In the genomic region with DNA sequence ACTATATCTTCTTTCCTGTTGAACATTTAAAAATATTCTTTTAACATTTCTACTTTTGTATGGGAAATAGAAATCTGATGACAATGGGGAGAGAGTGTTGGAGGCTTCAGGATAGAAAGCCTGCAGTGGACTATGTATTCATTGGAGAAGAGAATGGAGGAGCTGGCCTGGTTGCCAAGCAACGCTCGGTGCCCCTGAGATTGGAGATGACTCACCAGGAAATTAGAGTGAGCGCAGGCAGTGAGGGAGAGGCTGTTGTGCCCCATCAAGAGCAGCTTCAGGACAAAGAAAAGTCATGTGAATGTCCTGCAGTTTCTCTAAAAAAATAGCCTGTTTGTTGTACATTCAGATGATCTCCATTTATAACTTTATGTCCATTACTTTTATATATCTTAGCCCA, we compare ENCODE assay signal across 16 cellular contexts. TPM values are rescaled to one million over a fixed set of nuclear protein-coding genes. Genes with fewer than 3 reads are reported as not detected.
DNase-seq lines count a peak whose midpoint lies in the region; ATAC-seq and TF ChIP-seq lines count a peak whose summit lies in the region.
"Had no signal": no experiment of that assay in that cellular context is flagged by ENCODE, and none has a peak within 500 bp of the region (broad histone marks: within the 10 kb centered on the region; RNA-seq: fewer than 3 reads in every experiment).

No MANE protein-coding gene starts in this region.

- 24 to 32% methylated on average over 3 of the region's 3 CpGs for WGBS in body of pancreas, 2 donors

- H3K27ac ChIP-seq in body of pancreas (no peak overlapping the region), neural cell (ENCODE audit: low read length) (peak overlapping the region; percentile 0), colonic mucosa (no peak overlapping the region)
- H3K27ac ChIP-seq: suprapubic skin had no signal

- H3K9me2 ChIP-seq in neural cell (ENCODE audit: insufficient read depth, low read length): no peaks in the 10 kb centered on the region

- H3K4me1 ChIP-seq in body of pancreas (no peaks in the 10 kb centered on the region), colonic mucosa (no peaks in the 10 kb centered on the region), mucosa of descending colon (ENCODE audit: low read depth) (no peaks in the 10 kb centered on the region)
- H3K4me1 ChIP-seq: BE2C, suprapubic skin had no signal

- no peaks in the 10 kb centered on the region for H3K79me2 ChIP-seq in neural cell (replicated peaks; ENCODE audit: insufficient read depth, low read length)

- peak; percentile 50 for DNase-seq in DMS 273 (lab: John Stamatoyannopoulos, UW; ENCODE audit: unreplicated experiment)
- peak; percentile 30 for DNase-seq in NB4 (ENCODE audit: low read depth)
- peak in 3 of 4 donors; percentile 27 to 49 (median 38) for DNase-seq in body of pancreas
- no peak for DNase-seq in COLO829 (ENCODE audit: low spot score)
- DNase-seq in colonic mucosa: no peak
- no peak for DNase-seq in activated CD4-positive, alpha-beta T cell treated with anti-CD3 and anti-CD28 coated beads, Interleukin-2, amount 50 U/mL, for 48 hours
- DNase-seq in mucosa of descending colon: no peak
- DNase-seq: activated CD8-positive, alpha-beta T cell treated with anti-CD3 and anti-CD28 coated beads, Interleukin-2, amount 10 ng/mL, durations not matched to agents 7 days and 5 days; BE2C; endodermal cell; HCEC 1CT; NCI-H2029 treated with DMSO at 0.1 percent for 48 hours had no signal

- TF ChIP-seq POLR2A in NB4 (IDR thresholded peaks at IDR 0.05; ENCODE audit: extremely low read depth, insufficient read length) (no peak), body of pancreas (IDR thresholded peaks at IDR 0.05) (no peak)

- no peak for ATAC-seq in body of pancreas
- no peak for ATAC-seq in mucosa of descending colon
- ATAC-seq: activated CD8-positive, alpha-beta T cell treated with anti-CD3 and anti-CD28 coated beads, Interleukin-2, amount 10 ng/mL, durations not matched to agents 7 days and 5 days; activated T-helper 17 cell treated with anti-CD3 and anti-CD28 coated beads, Interleukin-2, amount 50 U/mL, for 72 hours had no signal

- H3F3A ChIP-seq in neural cell (ENCODE audit: insufficient read depth, low read length, poor library complexity, severe bottlenecking): no peaks in the 10 kb centered on the region

- no peak overlapping the region for H3K4me2 ChIP-seq in neural cell (ENCODE audit: low read length)

- peaks cover 0 to 4% (median 0%) of the 10 kb centered on the region in 3 donors for H3K9me3 ChIP-seq in body of pancreas
- no peaks in the 10 kb centered on the region for H3K9me3 ChIP-seq in neural cell (ENCODE audit: low read length)
- H3K9me3 ChIP-seq in colonic mucosa: no peaks in the 10 kb centered on the region
- H3K9me3 ChIP-seq in mucosa of descending colon: peaks cover 48% of the 10 kb centered on the region
- H3K9me3 ChIP-seq: BE2C had no signal

- H3K36me3 ChIP-seq in body of pancreas (replicated peaks in 1 of 2; ENCODE audit: insufficient read depth in 1 of 2, low read depth in 2 of 2): no peaks in the 10 kb centered on the region
- H3K36me3 ChIP-seq in neural cell (ENCODE audit: insufficient read depth, low read length): no peaks in the 10 kb centered on the region
- no peaks in the 10 kb centered on the region for H3K36me3 ChIP-seq in colonic mucosa
- H3K36me3 ChIP-seq in mucosa of descending colon (ENCODE audit: low read depth): no peaks in the 10 kb centered on the region
- H3K36me3 ChIP-seq: BE2C, suprapubic skin had no signal

- no peaks in the 10 kb centered on the region for H3K27me3 ChIP-seq in body of pancreas
- no peaks in the 10 kb centered on the region for H3K27me3 ChIP-seq in neural cell (ENCODE audit: insufficient read depth, low read depth, low read length)
- no peaks in the 10 kb centered on the region for H3K27me3 ChIP-seq in colonic mucosa
- H3K27me3 ChIP-seq: BE2C, suprapubic skin had no signal

- H2AFZ ChIP-seq in neural cell (ENCODE audit: low read depth, low read length): no peak overlapping the region

- TF ChIP-seq CTCF in NB4 (IDR thresholded peaks at IDR 0.05; ENCODE audit: low read depth, low read length) (no peak), body of pancreas (IDR thresholded peaks at IDR 0.05) (no peak), neural cell (IDR thresholded peaks at IDR 0.05; ENCODE audit: poor library complexity, severe bottlenecking) (no peak), colonic mucosa (IDR thresholded peaks at IDR 0.05) (no peak), mucosa of descending colon (IDR thresholded peaks at IDR 0.05) (no peak)

- no peak overlapping the region for H3K4me3 ChIP-seq in NB4 (ENCODE audit: low read depth, low read length)
- H3K4me3 ChIP-seq in body of pancreas: no peak overlapping the region
- H3K4me3 ChIP-seq in neural cell (ENCODE audit: low read length): no peak overlapping the region
- H3K4me3 ChIP-seq in colonic mucosa: no peak overlapping the region
- no peak overlapping the region for H3K4me3 ChIP-seq in mucosa of descending colon
- H3K4me3 ChIP-seq: suprapubic skin had no signal

- H3K9ac ChIP-seq in neural cell (ENCODE audit: low read length) (no peak overlapping the region), colonic mucosa (ENCODE audit: low read depth in 2 of 2, low read length in 2 of 2) (no peak overlapping the region)

- no peaks in the 10 kb centered on the region for H4K20me1 ChIP-seq in neural cell (ENCODE audit: insufficient read depth)

- TF ChIP-seq RAD21 in neural cell (conservative IDR thresholded peaks at IDR 0.05): no peak

- intact Hi-C loops in body of pancreas (cut with DNase I) (no loop called here), colonic mucosa (cut with DNase I) (no loop called here), mucosa of descending colon (cut with DNase I, micrococcal nuclease) (no loop called here)

- no peak for TF ChIP-seq EP300 in neural cell (conservative IDR thresholded peaks at IDR 0.05; ENCODE audit: poor library complexity, severe bottlenecking)

TF ChIP-seq in neural cell, 6 proteins besides CTCF, POLR2A, EP300 and RAD21:
- TF ChIP-seq POLR2AphosphoS5 (IDR thresholded peaks at IDR 0.05) (no peak), SMC3 (conservative IDR thresholded peaks at IDR 0.05; ENCODE audit: poor library complexity) (no peak), EZH2 (IDR thresholded peaks at IDR 0.05; ENCODE audit: borderline replicate concordance, insufficient read depth, low read length, poor library complexity, severe bottlenecking) (no peak), MXI1 (conservative IDR thresholded peaks at IDR 0.05; ENCODE audit: poor library complexity, severe bottlenecking) (no peak), TAF1 (IDR thresholded peaks at IDR 0.05; ENCODE audit: low read depth) (no peak)
- TF ChIP-seq, protein P1, sequence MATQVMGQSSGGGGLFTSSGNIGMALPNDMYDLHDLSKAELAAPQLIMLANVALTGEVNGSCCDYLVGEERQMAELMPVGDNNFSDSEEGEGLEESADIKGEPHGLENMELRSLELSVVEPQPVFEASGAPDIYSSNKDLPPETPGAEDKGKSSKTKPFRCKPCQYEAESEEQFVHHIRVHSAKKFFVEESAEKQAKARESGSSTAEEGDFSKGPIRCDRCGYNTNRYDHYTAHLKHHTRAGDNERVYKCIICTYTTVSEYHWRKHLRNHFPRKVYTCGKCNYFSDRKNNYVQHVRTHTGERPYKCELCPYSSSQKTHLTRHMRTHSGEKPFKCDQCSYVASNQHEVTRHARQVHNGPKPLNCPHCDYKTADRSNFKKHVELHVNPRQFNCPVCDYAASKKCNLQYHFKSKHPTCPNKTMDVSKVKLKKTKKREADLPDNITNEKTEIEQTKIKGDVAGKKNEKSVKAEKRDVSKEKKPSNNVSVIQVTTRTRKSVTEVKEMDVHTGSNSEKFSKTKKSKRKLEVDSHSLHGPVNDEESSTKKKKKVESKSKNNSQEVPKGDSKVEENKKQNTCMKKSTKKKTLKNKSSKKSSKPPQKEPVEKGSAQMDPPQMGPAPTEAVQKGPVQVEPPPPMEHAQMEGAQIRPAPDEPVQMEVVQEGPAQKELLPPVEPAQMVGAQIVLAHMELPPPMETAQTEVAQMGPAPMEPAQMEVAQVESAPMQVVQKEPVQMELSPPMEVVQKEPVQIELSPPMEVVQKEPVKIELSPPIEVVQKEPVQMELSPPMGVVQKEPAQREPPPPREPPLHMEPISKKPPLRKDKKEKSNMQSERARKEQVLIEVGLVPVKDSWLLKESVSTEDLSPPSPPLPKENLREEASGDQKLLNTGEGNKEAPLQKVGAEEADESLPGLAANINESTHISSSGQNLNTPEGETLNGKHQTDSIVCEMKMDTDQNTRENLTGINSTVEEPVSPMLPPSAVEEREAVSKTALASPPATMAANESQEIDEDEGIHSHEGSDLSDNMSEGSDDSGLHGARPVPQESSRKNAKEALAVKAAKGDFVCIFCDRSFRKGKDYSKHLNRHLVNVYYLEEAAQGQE (IDR thresholded peaks at IDR 0.05; ENCODE audit: borderline replicate concordance): no peak

RNA-seq across cellular contexts. Expression of a gene that starts 48.7 kb away (rescaled TPM):
- total RNA-seq in body of pancreas: 1 to 10 TPM; 4.0 to 4.2 TPM
- not detected in 2 replicates for polyA plus RNA-seq in neural cell
- 0.12 TPM in 1 of 2 replicates, not detected in the other for polyA minus RNA-seq in neural cell
- total RNA-seq in colonic mucosa: 1 to 10 TPM; 1.1 to 1.3 TPM
- 1 to 10 TPM in 1 of 3 donors, under 1 TPM in 2; 0.72 to 9.1 (median 0.77) TPM for total RNA-seq in mucosa of descending colon
- total RNA-seq: astrocyte had no signal

Comparison
In these comparisons a context has a peak if more than half of its experiments do, and no peak if none do; other contexts are left out.
1. DNase-seq: peak in DMS 273 (single experiment), NB4 (single experiment) and body of pancreas (3 of 4); none in COLO829 (single experiment), colonic mucosa (single experiment), activated CD4-positive, alpha-beta T cell treated with anti-CD3 and anti-CD28 coated beads, Interleukin-2, amount 50 U/mL, for 48 hours (0 of 2) and mucosa of descending colon (0 of 3).